ENCODE assay signal across 18 cellular contexts in genomic region chr10:132471125-132471451, GRCh38.
"Had no signal": no experiment of that assay in that cellular context is flagged by ENCODE, and none has a peak within 500 bp of the region (broad histone marks: within the 10 kb centered on the region; RNA-seq: fewer than 3 reads in every experiment).

No MANE protein-coding gene starts in this region.

- H3K4me1 ChIP-seq: SJCRH30 had no signal

- H3K4me1 Mint-ChIP-seq: central memory CD8-positive, alpha-beta T cell had no signal

- H3K36me3 ChIP-seq: gastrocnemius medialis, lower lobe of right lung, SJCRH30, thoracic aorta had no signal

- H3K9me3 Mint-ChIP-seq: activated CD4-positive, alpha-beta T cell treated with anti-CD3 and anti-CD28 coated beads, Interleukin-2, amount 10 ng/mL, durations not matched to agents 7 days and 5 days; central memory CD8-positive, alpha-beta T cell had no signal

- H3K4me3 ChIP-seq: body of pancreas, coronary artery, gastrocnemius medialis, lower lobe of right lung, SJCRH30, skin epidermis, thoracic aorta had no signal

- H3K27ac ChIP-seq: body of pancreas, coronary artery, gastrocnemius medialis, lower lobe of right lung, SJCRH30, skin epidermis, thoracic aorta had no signal

- H3K9me3 ChIP-seq: body of pancreas, gastrocnemius medialis, lower lobe of right lung, SJCRH30 had no signal

- ATAC-seq: body of pancreas, gastrocnemius medialis had no signal

- H3K27me3 ChIP-seq: body of pancreas, gastrocnemius medialis, SJCRH30 had no signal

- H3K4me3 Mint-ChIP-seq: activated CD4-positive, alpha-beta T cell treated with anti-CD3 and anti-CD28 coated beads, Interleukin-2, amount 10 ng/mL, durations not matched to agents 7 days and 5 days; central memory CD8-positive, alpha-beta T cell; nephron had no signal

- DNase-seq: activated CD4-positive, alpha-beta T cell treated with anti-CD3 and anti-CD28 coated beads, Interleukin-2, amount 10 ng/mL, durations not matched to agents 7 days and 5 days; amygdala; body of pancreas; gastrocnemius medialis; head of caudate nucleus; kidney glomerular epithelial cell; occipital lobe; SJCRH30; stimulated activated CD4-positive, alpha-beta T cell treated with anti-CD3 and anti-CD28 coated beads, Interleukin-2, amount 100 ng/mL, for 48 hours; T1000 had no signal

- H3K27ac Mint-ChIP-seq: activated CD4-positive, alpha-beta T cell treated with anti-CD3 and anti-CD28 coated beads, Interleukin-2, amount 10 ng/mL, durations not matched to agents 7 days and 5 days; activated naive CD8-positive, alpha-beta T cell; progenitor cell of endocrine pancreas had no signal
